8 cellular contexts compared by ENCODE assay signal in the genomic region with DNA sequence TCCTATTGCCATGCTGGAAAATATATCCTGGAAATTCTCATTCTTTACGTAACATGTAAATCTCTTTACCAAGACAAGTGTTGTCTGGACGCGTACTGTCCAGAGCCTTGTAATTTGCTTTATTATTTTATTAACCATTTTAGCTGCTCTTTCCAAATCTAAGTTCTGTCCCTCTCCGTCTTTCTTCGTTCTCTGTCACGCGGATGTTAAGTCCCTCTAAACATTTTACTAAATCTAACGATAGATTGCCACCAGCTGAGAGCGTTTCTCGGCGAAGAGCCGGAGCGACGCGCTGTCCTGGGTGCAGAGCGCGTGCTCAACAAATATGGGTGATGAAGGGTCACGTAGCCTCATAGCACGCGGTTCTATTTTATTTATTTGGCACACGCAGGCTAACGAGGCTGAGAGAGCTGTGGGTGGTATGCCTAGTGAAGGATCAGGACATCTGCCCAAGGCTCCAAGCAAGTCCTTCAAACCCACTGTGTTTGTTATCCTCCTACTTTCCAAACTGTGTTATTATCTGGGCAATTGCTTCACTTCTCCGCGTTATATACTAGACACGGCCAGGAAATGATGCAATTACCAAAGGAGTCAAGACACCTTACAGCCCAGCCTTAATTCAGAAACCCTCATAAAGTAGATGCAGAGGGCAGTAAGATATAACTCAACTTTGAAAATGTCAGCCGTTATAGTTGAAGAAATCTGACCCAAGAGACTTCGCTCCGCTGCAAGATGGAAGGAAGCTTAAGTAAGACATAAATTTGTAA. TPM values are rescaled to one million over a fixed set of nuclear protein-coding genes. Genes with fewer than 3 reads are reported as not detected.
DNase-seq lines count a peak whose midpoint lies in the region; ATAC-seq and TF ChIP-seq lines count a peak whose summit lies in the region.

No MANE protein-coding gene starts in this region.

- H3K4me2 ChIP-seq in SU-DHL-6 (ENCODE audit: low read depth, low read length, poor library complexity, severe bottlenecking) (peak overlapping the region; percentile 99), skeletal muscle satellite cell (ENCODE audit: low read length) (peak overlapping the region; percentile 82)

- H3K9ac ChIP-seq in SU-DHL-6 (ENCODE audit: low read length) (peak overlapping the region; percentile 79), skeletal muscle satellite cell (ENCODE audit: low read depth, low read length) (peak overlapping the region; percentile 80)

- no peaks in the 10 kb centered on the region for H4K20me1 ChIP-seq in SU-DHL-6 (ENCODE audit: low read depth, low read length)

- peaks cover 18% of the 10 kb centered on the region for H3F3A ChIP-seq in SU-DHL-6 (ENCODE audit: insufficient read depth)

- TF ChIP-seq POLR2A in GM15510 (IDR thresholded peaks at IDR 0.05; ENCODE audit: borderline replicate concordance, extremely low read depth, insufficient read length), result peak; percentile 61

- H3K27me3 Mint-ChIP-seq in osteocyte (ENCODE audit: unreplicated experiment), result no peaks in the 10 kb centered on the region

- peak; percentile 79 for ATAC-seq in HG02642 (IDR thresholded peaks at IDR 0.05; ENCODE audit: poor library complexity, unreplicated experiment)

- intact Hi-C loops in ascending aorta (cut with DNase I), result loop anchor here (2.0 to 10.0 kb wide), 3 partner anchors 176 to 1484 kb away; a partner anchor contains a TSS

- H3K4me1 ChIP-seq in ascending aorta (peaks cover 0 to 6% of the 10 kb centered on the region in 2 donors), skeletal muscle satellite cell (ENCODE audit: control insufficient read depth, insufficient read depth, low read length) (peaks cover 23% of the 10 kb centered on the region)

- no peak overlapping the region for H3K4me3 Mint-ChIP-seq in osteocyte (ENCODE audit: unreplicated experiment)

- H3K27me3 ChIP-seq in SU-DHL-6 (ENCODE audit: low read length), result no peaks in the 10 kb centered on the region
- H3K27me3 ChIP-seq in ascending aorta, result no peaks in the 10 kb centered on the region
- peaks cover 6% of the 10 kb centered on the region for H3K27me3 ChIP-seq in skeletal muscle satellite cell (ENCODE audit: control insufficient read depth, insufficient read depth, low read length)

- H3K9me3 ChIP-seq in SU-DHL-6 (ENCODE audit: insufficient read depth, low read length) (no peaks in the 10 kb centered on the region), ascending aorta (no peaks in the 10 kb centered on the region), skeletal muscle satellite cell (replicated peaks; ENCODE audit: low read length) (no peaks in the 10 kb centered on the region)

- no peaks in the 10 kb centered on the region for H3K36me3 Mint-ChIP-seq in osteocyte (ENCODE audit: unreplicated experiment)

- DNase-seq in NCI-H1105 (lab: John Stamatoyannopoulos, UW) (peak; percentile 70), ascending aorta (ENCODE audit: low spot score in 2 of 2) (peak in 1 of 2 donors; percentile 75), osteocyte (ENCODE audit: extremely low spot score, unreplicated experiment) (no peak)

- H3K9me2 ChIP-seq in SU-DHL-6 (replicated peaks; ENCODE audit: insufficient read depth, low read length), result no peaks in the 10 kb centered on the region

- peaks cover 35% of the 10 kb centered on the region for H3K79me2 ChIP-seq in SU-DHL-6 (ENCODE audit: insufficient read depth, low read length)

- H3K27ac ChIP-seq in SU-DHL-6 (ENCODE audit: low read depth, low read length) (peak overlapping the region; percentile 88), ascending aorta (peak overlapping the region; percentile 90 to 98)

- H3K36me3 ChIP-seq in SU-DHL-6 (ENCODE audit: low read length) (no peaks in the 10 kb centered on the region), ascending aorta (no peaks in the 10 kb centered on the region), skeletal muscle satellite cell (ENCODE audit: insufficient read depth, low read length) (no peaks in the 10 kb centered on the region)

- H3K4me3 ChIP-seq in SU-DHL-6 (ENCODE audit: insufficient read depth, low read length, poor library complexity, severe bottlenecking) (peak overlapping the region; percentile 73), ascending aorta (peak overlapping the region; percentile 56 to 85), iPS-11a (ENCODE audit: low read depth, low read length) (peak overlapping the region; percentile 90), skeletal muscle satellite cell (ENCODE audit: low read length) (peak overlapping the region; percentile 74)

- no peaks in the 10 kb centered on the region for H3K9me3 Mint-ChIP-seq in osteocyte (ENCODE audit: unreplicated experiment)

- H3K27ac Mint-ChIP-seq in osteocyte (ENCODE audit: unreplicated experiment), result no peak overlapping the region

- H2AFZ ChIP-seq in SU-DHL-6 (ENCODE audit: low read depth, low read length, severe bottlenecking), result peak overlapping the region; percentile 58

- peaks cover 19% of the 10 kb centered on the region for H3K4me1 Mint-ChIP-seq in osteocyte (ENCODE audit: unreplicated experiment)

- TF ChIP-seq CTCF in SU-DHL-6 (IDR thresholded peaks at IDR 0.05; ENCODE audit: insufficient read depth, low read length, poor library complexity, severe bottlenecking), result no peak
- no peak for TF ChIP-seq CTCF in ascending aorta (IDR thresholded peaks at IDR 0.05)
- no peak for TF ChIP-seq CTCF in osteocyte (IDR thresholded peaks at IDR 0.05)

RNA-seq across cellular contexts. Expression of a gene that starts 10.0 kb away (rescaled TPM):
- total RNA-seq in ascending aorta (37.4 TPM), osteocyte (63.5 and 65.7 TPM in 2 replicates)
- 12.9 and 19.3 TPM in 2 replicates for total RNA-seq in skeletal muscle satellite cell (2012; rRNA removed)

RNA-seq across cellular contexts. Expression of a gene that starts 31.3 kb away (rescaled TPM):
- total RNA-seq in ascending aorta (0.32 TPM), osteocyte (22.7 and 25.8 TPM in 2 replicates)
- total RNA-seq in skeletal muscle satellite cell (2012; rRNA removed), result 0.22 TPM in 1 of 2 replicates, not detected in the other

Comparison
In these comparisons a context has a peak if more than half of its experiments do, and no peak if none do; other contexts are left out.
1. RNA of a gene that starts 31.3 kb away (total RNA-seq): 22.7 to 25.8 TPM in osteocyte; 0.32 TPM in ascending aorta (single experiment); every median in the first group is over 10 times any median in the second.
2. Peak in every context shown above with its lines, with median percentiles within 50 percentile points of each other: H3K4me3 ChIP-seq.